In genomic region chr9:37362430-37362829, GRCh38 we compare ENCODE assay signal across 33 cellular contexts.
"Had no signal": no experiment of that assay in that cellular context is flagged by ENCODE, and none has a peak within 500 bp of the region (broad histone marks: within the 10 kb centered on the region; RNA-seq: fewer than 3 reads in every experiment).

No MANE protein-coding gene starts in this region.

- FAIRE-seq: astrocyte, bronchial epithelial cell, endometrium, endothelial cell of umbilical vein, frontal cortex, TTC549 had no signal

- H3K36me3 Mint-ChIP-seq: WTC11 had no signal

- H3K27ac ChIP-seq: brain microvascular endothelial cell, colonic mucosa, epithelial cell of prostate, esophagus squamous epithelium, VCaP had no signal

- DNase-seq: activated CD4-positive, alpha-beta T cell treated with anti-CD3 and anti-CD28 coated beads for 48 hours; activated CD4-positive, alpha-beta T cell treated with anti-CD3 and anti-CD28 coated beads, Interleukin-2, amount 50 U/mL, for 1 hour; activated CD4-positive, alpha-beta T cell treated with anti-CD3 and anti-CD28 coated beads, Interleukin-2, amount 50 U/mL, for 48 hours; activated CD8-positive, alpha-beta memory T cell treated with anti-CD3 and anti-CD28 coated beads for 24 hours; activated CD8-positive, alpha-beta T cell treated with anti-CD3 and anti-CD28 coated beads for 36 hours; activated effector memory CD4-positive, alpha-beta T cell treated with Interleukin-2 at 50 U/mL for 16 hours; activated gamma-delta T cell treated with Interleukin-2 at 50 U/mL for 16 hours; activated naive CD4-positive, alpha-beta T cell treated with anti-CD3 and anti-CD28 coated beads, Interleukin-2, amount 50 U/mL, for 16 hours; activated naive CD4-positive, alpha-beta T cell treated with Interleukin-2 at 50 U/mL for 16 hours; activated T-cell treated with anti-CD3 and anti-CD28 coated beads, Interleukin-2, amount 50 U/mL, for 4 hours; amniotic stem cell; anterior cingulate cortex; brain microvascular endothelial cell; central memory CD4-positive, alpha-beta T cell; cerebellar nuclear complex; colonic mucosa; effector CD8-positive, alpha-beta T cell; esophagus squamous epithelium; head of caudate nucleus; hippocampal formation; T-helper 2 cell had no signal

- H3K4me3 Mint-ChIP-seq: activated CD8-positive, alpha-beta T cell treated with anti-CD3 and anti-CD28 coated beads for 36 hours; activated naive CD8-positive, alpha-beta T cell; activated T-cell treated with anti-CD3 and anti-CD28 coated beads, Interleukin-2, amount 50 U/mL, for 4 hours; activated T-helper 17 cell treated with anti-CD3 and anti-CD28 coated beads, Interleukin-2, amount 50 U/mL, for 72 hours; WTC11 had no signal

- ATAC-seq: activated CD4-positive, CD25-positive, alpha-beta regulatory T cell treated with anti-CD3 and anti-CD28 coated beads, Interleukin-2, amount 50 U/mL, for 24 hours; activated CD8-positive, alpha-beta T cell treated with anti-CD3 and anti-CD28 coated beads for 36 hours; activated T-cell treated with anti-CD3 and anti-CD28 coated beads, Interleukin-2, amount 50 U/mL, for 4 hours; activated T-helper 17 cell treated with anti-CD3 and anti-CD28 coated beads, Interleukin-2, amount 50 U/mL, for 72 hours; WTC11 had no signal

- H3K36me3 ChIP-seq: brain microvascular endothelial cell, colonic mucosa had no signal

- H3K27me3 ChIP-seq: brain microvascular endothelial cell, colonic mucosa, esophagus squamous epithelium had no signal

- H3K4me1 ChIP-seq: colonic mucosa, esophagus squamous epithelium had no signal

- H3K27ac Mint-ChIP-seq: activated CD8-positive, alpha-beta T cell treated with anti-CD3 and anti-CD28 coated beads for 36 hours; activated naive CD8-positive, alpha-beta T cell; activated T-helper 17 cell treated with anti-CD3 and anti-CD28 coated beads, Interleukin-2, amount 50 U/mL, for 72 hours; WTC11 had no signal

- H3K9me3 Mint-ChIP-seq: activated CD8-positive, alpha-beta T cell treated with anti-CD3 and anti-CD28 coated beads for 36 hours; activated T-cell treated with anti-CD3 and anti-CD28 coated beads, Interleukin-2, amount 50 U/mL, for 4 hours; activated T-helper 17 cell treated with anti-CD3 and anti-CD28 coated beads, Interleukin-2, amount 50 U/mL, for 72 hours; WTC11 had no signal

- H3K4me3 ChIP-seq: colonic mucosa, esophagus squamous epithelium had no signal

- H3K4me1 Mint-ChIP-seq: WTC11 had no signal

- H3K27me3 Mint-ChIP-seq: activated CD8-positive, alpha-beta T cell treated with anti-CD3 and anti-CD28 coated beads for 36 hours; activated naive CD8-positive, alpha-beta T cell; activated T-helper 17 cell treated with anti-CD3 and anti-CD28 coated beads, Interleukin-2, amount 50 U/mL, for 72 hours had no signal

- H3K9me3 ChIP-seq: colonic mucosa, esophagus squamous epithelium had no signal
